17 cellular contexts compared by ENCODE assay signal in the genomic region with DNA sequence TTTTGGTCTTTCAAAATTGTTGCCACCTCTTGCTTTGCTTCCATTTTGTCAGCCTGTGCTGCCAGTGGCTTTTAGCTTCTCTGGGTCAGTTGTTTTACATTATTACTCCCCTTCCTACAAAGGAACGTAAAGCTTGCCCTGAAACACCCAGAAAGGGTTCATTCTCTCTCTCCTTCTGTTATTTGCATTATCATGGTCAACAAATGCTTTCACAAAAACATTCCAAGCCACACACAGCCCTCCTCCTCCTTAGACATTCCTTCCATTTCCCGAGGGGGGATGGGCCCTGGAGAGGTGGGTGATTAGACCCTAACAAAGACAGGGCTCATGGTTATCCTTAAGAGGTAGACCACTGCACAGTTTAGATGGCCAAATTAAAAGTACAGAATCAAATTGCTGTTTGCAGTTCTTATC.
DNase-seq lines count a peak whose midpoint lies in the region; ATAC-seq and TF ChIP-seq lines count a peak whose summit lies in the region.
"Had no signal": no experiment of that assay in that cellular context is flagged by ENCODE, and none has a peak within 500 bp of the region (broad histone marks: within the 10 kb centered on the region; RNA-seq: fewer than 3 reads in every experiment).

No MANE protein-coding gene starts in this region.

- no peaks in the 10 kb centered on the region for H3K27me3 ChIP-seq in HUES6 (ENCODE audit: control insufficient read depth, insufficient read depth, low read length)
- H3K27me3 ChIP-seq in trophoblast cell (ENCODE audit: insufficient read depth, low read length) = no peaks in the 10 kb centered on the region
- H3K27me3 ChIP-seq in transverse colon = no peaks in the 10 kb centered on the region
- H3K27me3 ChIP-seq: gastroesophageal sphincter, testis had no signal

- H3K36me3 ChIP-seq in HUES6 (ENCODE audit: control insufficient read depth, insufficient read depth, low read length) (no peaks in the 10 kb centered on the region), trophoblast cell (ENCODE audit: control insufficient read depth in 1 of 2, insufficient read depth in 2 of 2, low read length in 2 of 2) (peaks cover 0 to 3% of the 10 kb centered on the region in 2 experiments), transverse colon (peaks cover 0 to 8% (median 0%) of the 10 kb centered on the region in 4 donors)

- no peak overlapping the region for H4K12ac ChIP-seq in trophoblast cell (ENCODE audit: low read depth, low read length)

- peak overlapping the region; percentile 63 for H3K27ac Mint-ChIP-seq in chondrocyte (ENCODE audit: unreplicated experiment)
- H3K27ac Mint-ChIP-seq: CD4-positive, alpha-beta memory T cell had no signal

- H3K4me3 ChIP-seq in HUES6 (ENCODE audit: low read depth, low read length) (peak overlapping the region; percentile 50), trophoblast cell (ENCODE audit: low read depth, low read length) (no peak overlapping the region), transverse colon (no peak overlapping the region)
- H3K4me3 ChIP-seq: gastroesophageal sphincter, testis had no signal

- no peak for ATAC-seq in HG02798 (IDR thresholded peaks at IDR 0.05; ENCODE audit: poor library complexity, unreplicated experiment)
- ATAC-seq: esophagus mucosa, gastroesophageal sphincter had no signal

- H3K79me2 ChIP-seq in trophoblast cell (ENCODE audit: control insufficient read depth, insufficient read depth, low read length, poor library complexity) = no peaks in the 10 kb centered on the region

- H2BK120ac ChIP-seq in trophoblast cell (ENCODE audit: insufficient read depth, low read length, poor library complexity) = no peak overlapping the region

- H3K9me3 Mint-ChIP-seq in chondrocyte (ENCODE audit: low read depth) = peaks cover 4% of the 10 kb centered on the region

- TF ChIP-seq CTCF in chondrocyte (IDR thresholded peaks at IDR 0.05) (no peak), transverse colon (IDR thresholded peaks at IDR 0.05) (no peak)

- no peak overlapping the region for H4K91ac ChIP-seq in trophoblast cell (ENCODE audit: low read depth, low read length)

- in situ Hi-C loops in transverse colon (cut with MboI; ENCODE audit: low pct_ligation_motif_present in 1 of 4, low pct_unique_long_range_greater_than_20kb in 1 of 4, low sequenced_read_pairs in 3 of 4) = loop anchor here in 1 of 4 donors (25.0 kb wide), 1 partner anchor 926 kb away; no protein-coding TSS in a partner anchor

- H3K4me3 Mint-ChIP-seq in chondrocyte (ENCODE audit: unreplicated experiment) = no peak overlapping the region
- H3K4me3 Mint-ChIP-seq: CD4-positive, alpha-beta memory T cell had no signal

- no peaks in the 10 kb centered on the region for H3K27me3 Mint-ChIP-seq in chondrocyte (ENCODE audit: low read depth)

- H3K27ac ChIP-seq in HUES6 (ENCODE audit: low read depth, low read length) = peak overlapping the region; percentile 99
- H3K27ac ChIP-seq in trophoblast cell (ENCODE audit: low read depth, low read length) = peak overlapping the region; percentile 71
- no peak overlapping the region for H3K27ac ChIP-seq in transverse colon
- H3K27ac ChIP-seq: gastroesophageal sphincter, RWPE1, testis had no signal

- H3K4me1 ChIP-seq in HUES6 (ENCODE audit: control insufficient read depth, insufficient read depth, low read length) (peaks cover 57% of the 10 kb centered on the region), trophoblast cell (ENCODE audit: control insufficient read depth in 1 of 2, insufficient read depth in 2 of 2, low read length in 2 of 2) (peaks cover 7 to 15% of the 10 kb centered on the region in 2 experiments), transverse colon (peaks cover 0 to 6% (median 0%) of the 10 kb centered on the region in 4 donors)
- H3K4me1 ChIP-seq: gastroesophageal sphincter, testis had no signal

- peak overlapping the region; percentile 49 for H3K4me2 ChIP-seq in trophoblast cell (ENCODE audit: low read length)

- TF ChIP-seq POLR2A in transverse colon (IDR thresholded peaks at IDR 0.05) = no peak

- H2AK5ac ChIP-seq in trophoblast cell (ENCODE audit: low read length) = no peak overlapping the region

- no peak overlapping the region for H3K18ac ChIP-seq in trophoblast cell (ENCODE audit: low read length)

- H3K9me3 ChIP-seq in HUES6 (ENCODE audit: control insufficient read depth, insufficient read depth, low read depth, low read length) = no peaks in the 10 kb centered on the region
- H3K9me3 ChIP-seq in trophoblast cell (ENCODE audit: insufficient read depth, low read depth, low read length) = no peaks in the 10 kb centered on the region
- no peaks in the 10 kb centered on the region for H3K9me3 ChIP-seq in transverse colon
- H3K9me3 ChIP-seq: gastroesophageal sphincter, testis had no signal

- H3K9ac ChIP-seq in HUES6 (ENCODE audit: low read length) = peak overlapping the region; percentile 87
- no peak overlapping the region for H3K9ac ChIP-seq in trophoblast cell (ENCODE audit: low read length)

- no peak for TF ChIP-seq EP300 in transverse colon (IDR thresholded peaks at IDR 0.05; ENCODE audit: low read depth)

- H4K8ac ChIP-seq in trophoblast cell (ENCODE audit: low read depth, low read length) = no peak overlapping the region

- no peak overlapping the region for H2BK5ac ChIP-seq in trophoblast cell (ENCODE audit: low read depth, low read length, poor library complexity)

- intact Hi-C loops in transverse colon (cut with DNase I; ENCODE audit: low total_unique reads) = no loop called here

- no peak overlapping the region for H3K14ac ChIP-seq in trophoblast cell (ENCODE audit: low read length)

- peaks cover 5% of the 10 kb centered on the region for H3K36me3 Mint-ChIP-seq in chondrocyte (ENCODE audit: low read depth)
- H3K36me3 Mint-ChIP-seq: CD4-positive, alpha-beta memory T cell had no signal

- H3K79me1 ChIP-seq in trophoblast cell (ENCODE audit: low read length) = peaks cover 2% of the 10 kb centered on the region

- no CpG with 5 or more reads among the region's 2 CpGs for WGBS in trophoblast cell (ENCODE audit: extremely low coverage, insufficient coverage, insufficient read length)
- 47 to 71% methylated on average over 2 of the region's 2 CpGs for WGBS in transverse colon (ENCODE audit: low coverage in 1 of 2), 2 donors

- peaks cover 11% of the 10 kb centered on the region for H3K4me1 Mint-ChIP-seq in chondrocyte (ENCODE audit: low read depth)
- H3K4me1 Mint-ChIP-seq: CD4-positive, alpha-beta memory T cell had no signal

- H2AFZ ChIP-seq in trophoblast cell (ENCODE audit: insufficient read depth, low read length, poor library complexity) = no peak overlapping the region

- DNase-seq in chondrocyte (ENCODE audit: low spot score) (no peak), iPS-NIHi7 (ENCODE audit: extremely low spot score) (peak; percentile 77), trophoblast cell (peak in 1 of 2 donors; percentile 63), transverse colon (no peak), NCI-H2081 treated with DMSO at 0.1 percent for 48 hours (lab: John Stamatoyannopoulos, UW) (no peak)
- DNase-seq: caudate nucleus; CD4-positive, alpha-beta memory T cell; KBM-7; mesenchymal stem cell; NCI-H2029; stimulated activated CD4-positive, alpha-beta T cell treated with anti-CD3 and anti-CD28 coated beads, Interleukin-15, amount 100 ng/mL, for 24 hours; testis had no signal

- no peak overlapping the region for H3K23ac ChIP-seq in trophoblast cell (ENCODE audit: low read length)

- H2BK12ac ChIP-seq in trophoblast cell (ENCODE audit: low read length) = no peak overlapping the region

- no peak overlapping the region for H3K4ac ChIP-seq in trophoblast cell (ENCODE audit: low read depth, low read length)

Comparison
In these comparisons a context has a peak if more than half of its experiments do, and no peak if none do; other contexts are left out.
1. H3K27ac ChIP-seq: peak in HUES6 (single experiment) and trophoblast cell (single experiment); none in transverse colon (0 of 4).